Comparison of ENCODE assay signal across 1 cellular context in genomic region chr11:120555433-120555773, GRCh38.
TF ChIP-seq lines count a peak whose summit lies in the region.

No MANE protein-coding gene starts in this region.

TF ChIP-seq in WTC11, 78 proteins besides CTCF, POLR2A, EP300 and RAD21:
- no peak for TF ChIP-seq PRDM15 (CRISPR knock-in tag; IDR thresholded peaks at IDR 0.05)
- TF ChIP-seq NFATC4 (CRISPR knock-in tag; IDR thresholded peaks at IDR 0.05): no peak
- 0 out of 2 replicates have a peak, but pooled peaks have one; percentile 19 for TF ChIP-seq TP53 (CRISPR knock-in tag; IDR thresholded peaks at IDR 0.05)
- TF ChIP-seq, protein P1, sequence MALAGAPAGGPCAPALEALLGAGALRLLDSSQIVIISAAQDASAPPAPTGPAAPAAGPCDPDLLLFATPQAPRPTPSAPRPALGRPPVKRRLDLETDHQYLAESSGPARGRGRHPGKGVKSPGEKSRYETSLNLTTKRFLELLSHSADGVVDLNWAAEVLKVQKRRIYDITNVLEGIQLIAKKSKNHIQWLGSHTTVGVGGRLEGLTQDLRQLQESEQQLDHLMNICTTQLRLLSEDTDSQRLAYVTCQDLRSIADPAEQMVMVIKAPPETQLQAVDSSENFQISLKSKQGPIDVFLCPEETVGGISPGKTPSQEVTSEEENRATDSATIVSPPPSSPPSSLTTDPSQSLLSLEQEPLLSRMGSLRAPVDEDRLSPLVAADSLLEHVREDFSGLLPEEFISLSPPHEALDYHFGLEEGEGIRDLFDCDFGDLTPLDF (CRISPR knock-in tag; IDR thresholded peaks at IDR 0.05): no peak
- no peak for TF ChIP-seq MYBL2 (CRISPR knock-in tag; IDR thresholded peaks at IDR 0.05)
- TF ChIP-seq TEAD1 (CRISPR knock-in tag; IDR thresholded peaks at IDR 0.05): 0 out of 2 replicates have a peak, but pooled peaks have one; percentile 6
- TF ChIP-seq, protein P2, sequence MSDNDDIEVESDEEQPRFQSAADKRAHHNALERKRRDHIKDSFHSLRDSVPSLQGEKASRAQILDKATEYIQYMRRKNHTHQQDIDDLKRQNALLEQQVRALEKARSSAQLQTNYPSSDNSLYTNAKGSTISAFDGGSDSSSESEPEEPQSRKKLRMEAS (CRISPR knock-in tag; IDR thresholded peaks at IDR 0.05): peak; percentile 9; the same call in 1 of the 2 replicates
TF ChIP-seq in WTC11: peak in this region for 3.
